ENCODE assay signal across 8 cellular contexts in genomic region chr6:90610291-90610670, GRCh38. TPM values are rescaled to one million over a fixed set of nuclear protein-coding genes. Genes with fewer than 3 reads are reported as not detected.
DNase-seq lines count a peak whose midpoint lies in the region; ATAC-seq and TF ChIP-seq lines count a peak whose summit lies in the region.

No MANE protein-coding gene starts in this region.

- TF ChIP-seq CTCF in WTC11 (IDR thresholded peaks at IDR 0.05): no peak
- no peak for TF ChIP-seq CTCF in foreskin fibroblast (IDR thresholded peaks at IDR 0.05; ENCODE audit: low read depth, low read length)
- no peak for TF ChIP-seq CTCF in psoas muscle (IDR thresholded peaks at IDR 0.05)

- peak overlapping the region; percentile 50 to 64 for H3K4me3 ChIP-seq in foreskin fibroblast (ENCODE audit: low read depth in 1 of 2, low read length in 2 of 2)
- peak overlapping the region; percentile 66 for H3K4me3 ChIP-seq in psoas muscle

- POLR2A ChIA-PET in WTC11 (lab: Charles Lee): interaction anchor here (0.6 to 1.2 kb wide), 5 partner anchors 9 to 275 kb away, joined by 3 to 4 read pairs (median 3); no protein-coding TSS in a partner anchor

- no peaks in the 10 kb centered on the region for H3K9me3 ChIP-seq in psoas muscle

- H3K27ac ChIP-seq in psoas muscle: no peak overlapping the region

- H3K9me3 Mint-ChIP-seq in activated CD4-positive, alpha-beta T cell treated with anti-CD3 and anti-CD28 coated beads, Interleukin-2, amount 10 ng/mL, durations not matched to agents 24 days and 14 days: no peaks in the 10 kb centered on the region
- peaks cover 4% of the 10 kb centered on the region for H3K9me3 Mint-ChIP-seq in WTC11

- WGBS in psoas muscle, 3 donors: 7% methylated on average over 19 of the region's 19 CpGs

- peaks cover 0 to 41% (median 12%) of the 10 kb centered on the region in 3 donors for H3K27me3 ChIP-seq in psoas muscle (ENCODE audit: insufficient read depth in 3 of 3, low read length in 2 of 3)

- peak overlapping the region; percentile 52 for H3K27ac Mint-ChIP-seq in activated CD4-positive, alpha-beta T cell treated with anti-CD3 and anti-CD28 coated beads, Interleukin-2, amount 10 ng/mL, durations not matched to agents 24 days and 14 days
- peak overlapping the region; percentile 75 for H3K27ac Mint-ChIP-seq in WTC11

- H3K27me3 Mint-ChIP-seq in activated CD4-positive, alpha-beta T cell treated with anti-CD3 and anti-CD28 coated beads, Interleukin-2, amount 10 ng/mL, durations not matched to agents 24 days and 14 days: peaks cover 67% of the 10 kb centered on the region
- peaks cover 7% of the 10 kb centered on the region for H3K27me3 Mint-ChIP-seq in WTC11 (ENCODE audit: low read depth)

- no peak for DNase-seq in activated CD4-positive, alpha-beta T cell treated with anti-CD3 and anti-CD28 coated beads, Interleukin-2, amount 10 ng/mL, durations not matched to agents 24 days and 14 days
- DNase-seq in activated CD4-positive, alpha-beta T cell treated with anti-CD3 and anti-CD28 coated beads for 1 hour: no peak
- DNase-seq in WTC11 (ENCODE audit: low spot score) (no peak), foreskin fibroblast (peak in 1 of 2 donors; percentile 24), psoas muscle (no peak), NCI-H1105 (lab: John Stamatoyannopoulos, UW) (no peak), activated gamma-delta T cell treated with Interleukin-2 at 50 U/mL for 16 hours (no peak)

- ATAC-seq in WTC11 (no peak), psoas muscle (no peak), GM21723 (IDR thresholded peaks at IDR 0.05; ENCODE audit: unreplicated experiment) (no peak)

- H3K4me1 ChIP-seq in psoas muscle: peaks cover 5% of the 10 kb centered on the region

- no peaks in the 10 kb centered on the region for H3K36me3 ChIP-seq in psoas muscle (ENCODE audit: insufficient read depth in 1 of 2, low read depth in 1 of 2)

- CTCF ChIA-PET in WTC11 (lab: Charles Lee): interaction anchor here (0.8 to 3.0 kb wide), 12 partner anchors 13 to 925 kb away, joined by 3 to 9 read pairs (median 4); no protein-coding TSS in a partner anchor

- no peaks in the 10 kb centered on the region for H3K36me3 Mint-ChIP-seq in activated CD4-positive, alpha-beta T cell treated with anti-CD3 and anti-CD28 coated beads, Interleukin-2, amount 10 ng/mL, durations not matched to agents 24 days and 14 days (ENCODE audit: low read depth)
- no peaks in the 10 kb centered on the region for H3K36me3 Mint-ChIP-seq in WTC11

- peak overlapping the region; percentile 92 for H3K4me3 Mint-ChIP-seq in activated CD4-positive, alpha-beta T cell treated with anti-CD3 and anti-CD28 coated beads, Interleukin-2, amount 10 ng/mL, durations not matched to agents 24 days and 14 days
- peak overlapping the region; percentile 79 for H3K4me3 Mint-ChIP-seq in WTC11

- peaks cover 10% of the 10 kb centered on the region for H3K4me1 Mint-ChIP-seq in activated CD4-positive, alpha-beta T cell treated with anti-CD3 and anti-CD28 coated beads, Interleukin-2, amount 10 ng/mL, durations not matched to agents 24 days and 14 days
- H3K4me1 Mint-ChIP-seq in WTC11: peaks cover 59% of the 10 kb centered on the region

- intact Hi-C loops in activated CD4-positive, alpha-beta T cell treated with anti-CD3 and anti-CD28 coated beads, Interleukin-2, amount 10 ng/mL, durations not matched to agents 24 days and 14 days (cut with micrococcal nuclease): loop anchor here (1.0 kb wide), 1 partner anchor 23 kb away; the partner anchor contains the start of gene MAP3K7
- intact Hi-C loops in psoas muscle (cut with DNase I): no loop called here

TF ChIP-seq in WTC11, 78 proteins besides CTCF, POLR2A, EP300 and RAD21 (continues in another document):
- TF ChIP-seq SOX15 (CRISPR knock-in tag; IDR thresholded peaks at IDR 0.05) (no peak), PRRX2 (CRISPR knock-in tag; IDR thresholded peaks at IDR 0.05) (no peak), MAX (CRISPR knock-in tag; IDR thresholded peaks at IDR 0.05) (no peak), CREB1 (CRISPR knock-in tag; IDR thresholded peaks at IDR 0.05) (no peak), ZBTB21 (CRISPR knock-in tag; IDR thresholded peaks at IDR 0.05; ENCODE audit: borderline replicate concordance) (no peak), MXD4 (CRISPR knock-in tag; IDR thresholded peaks at IDR 0.05; ENCODE audit: borderline replicate concordance) (no peak), NR1H2 (CRISPR knock-in tag; IDR thresholded peaks at IDR 0.05) (no peak), GRHL2 (CRISPR knock-in tag; IDR thresholded peaks at IDR 0.05; ENCODE audit: insufficient replicate concordance, severe bottlenecking) (no peak), OVOL2 (CRISPR knock-in tag; IDR thresholded peaks at IDR 0.05; ENCODE audit: borderline replicate concordance) (no peak), PREB (CRISPR knock-in tag; IDR thresholded peaks at IDR 0.05; ENCODE audit: borderline replicate concordance) (no peak), FOXK1 (CRISPR knock-in tag; IDR thresholded peaks at IDR 0.05) (no peak), PRDM15 (CRISPR knock-in tag; IDR thresholded peaks at IDR 0.05) (no peak)
- TF ChIP-seq, protein P1, sequence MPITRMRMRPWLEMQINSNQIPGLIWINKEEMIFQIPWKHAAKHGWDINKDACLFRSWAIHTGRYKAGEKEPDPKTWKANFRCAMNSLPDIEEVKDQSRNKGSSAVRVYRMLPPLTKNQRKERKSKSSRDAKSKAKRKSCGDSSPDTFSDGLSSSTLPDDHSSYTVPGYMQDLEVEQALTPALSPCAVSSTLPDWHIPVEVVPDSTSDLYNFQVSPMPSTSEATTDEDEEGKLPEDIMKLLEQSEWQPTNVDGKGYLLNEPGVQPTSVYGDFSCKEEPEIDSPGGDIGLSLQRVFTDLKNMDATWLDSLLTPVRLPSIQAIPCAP (CRISPR knock-in tag; IDR thresholded peaks at IDR 0.05): no peak
- TF ChIP-seq, protein P2, sequence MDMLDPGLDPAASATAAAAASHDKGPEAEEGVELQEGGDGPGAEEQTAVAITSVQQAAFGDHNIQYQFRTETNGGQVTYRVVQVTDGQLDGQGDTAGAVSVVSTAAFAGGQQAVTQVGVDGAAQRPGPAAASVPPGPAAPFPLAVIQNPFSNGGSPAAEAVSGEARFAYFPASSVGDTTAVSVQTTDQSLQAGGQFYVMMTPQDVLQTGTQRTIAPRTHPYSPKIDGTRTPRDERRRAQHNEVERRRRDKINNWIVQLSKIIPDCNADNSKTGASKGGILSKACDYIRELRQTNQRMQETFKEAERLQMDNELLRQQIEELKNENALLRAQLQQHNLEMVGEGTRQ (CRISPR knock-in tag; IDR thresholded peaks at IDR 0.05): no peak

RNA-seq across cellular contexts. Expression of gene MAP3K7, which starts 23.4 kb away (rescaled TPM):
- total RNA-seq in activated CD4-positive, alpha-beta T cell treated with anti-CD3 and anti-CD28 coated beads, Interleukin-2, amount 10 ng/mL, durations not matched to agents 24 days and 14 days: 31.8 TPM in 2 replicates
- total RNA-seq in WTC11 (2021): 32.2 to 36.7 TPM (median 34.8 TPM) in 3 replicates
- total RNA-seq in psoas muscle: 10 to 100 TPM; 15.8 to 22.1 (median 19.5) TPM
- polyA plus RNA-seq in psoas muscle: 10 to 100 TPM in 2 of 3 donors, 1 to 10 TPM in 1; 8.9 to 19.8 (median 14.2) TPM
